26 cellular contexts compared by ENCODE assay signal in the genomic region with DNA sequence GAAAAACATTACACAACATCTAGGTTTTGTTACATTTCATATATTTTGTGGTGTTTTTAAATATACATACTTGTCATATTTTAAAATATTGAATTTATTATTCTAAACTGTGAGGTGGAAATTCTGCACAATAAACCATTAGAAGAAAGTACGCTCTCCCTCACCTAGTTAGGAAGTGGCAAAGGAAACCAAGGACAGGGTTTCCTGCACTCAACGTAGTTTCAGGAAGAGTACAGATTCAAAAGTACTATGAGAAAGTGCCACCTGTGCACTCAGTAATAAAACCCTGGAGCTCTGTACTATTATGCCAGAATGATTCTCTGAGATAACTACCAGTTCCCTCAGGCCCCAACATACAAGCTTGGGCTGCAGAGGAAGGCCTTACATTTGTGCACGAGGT. TPM values are rescaled to one million over a fixed set of nuclear protein-coding genes. Genes with fewer than 3 reads are reported as not detected.
"Had no signal": no experiment of that assay in that cellular context is flagged by ENCODE, and none has a peak within 500 bp of the region (broad histone marks: within the 10 kb centered on the region; RNA-seq: fewer than 3 reads in every experiment).

No MANE protein-coding gene starts in this region.

- H3K4me1 ChIP-seq: body of pancreas, esophagus muscularis mucosa, gastroesophageal sphincter had no signal

- H3K9me3 ChIP-seq: esophagus muscularis mucosa had no signal

- DNase-seq: activated CD4-positive, alpha-beta memory T cell treated with anti-CD3 and anti-CD28 coated beads, Interleukin-2, amount 10 ng/mL, durations not matched to agents 7 days and 5 days; activated CD4-positive, alpha-beta T cell treated with anti-CD3 and anti-CD28 coated beads for 1 hour; activated CD4-positive, alpha-beta T cell treated with anti-CD3 and anti-CD28 coated beads for 4 hours; activated CD4-positive, alpha-beta T cell treated with anti-CD3 and anti-CD28 coated beads, Interleukin-2, amount 10 ng/mL, durations not matched to agents 7 days and 5 days; activated CD4-positive, alpha-beta T cell treated with anti-CD3 and anti-CD28 coated beads, Interleukin-2, amount 50 U/mL, for 4 hours; activated CD8-positive, alpha-beta memory T cell treated with anti-CD3 and anti-CD28 coated beads, Interleukin-2, amount 50 U/mL, for 48 hours; activated gamma-delta T cell; activated naive CD4-positive, alpha-beta T cell; activated naive CD4-positive, alpha-beta T cell treated with anti-CD3 and anti-CD28 coated beads, Interleukin-2, amount 10 ng/mL, durations not matched to agents 7 days and 5 days; activated naive CD8-positive, alpha-beta T cell treated with anti-CD3 and anti-CD28 coated beads, Interleukin-2, amount 10 ng/mL, durations not matched to agents 7 days and 5 days; activated T-cell treated with anti-CD3 and anti-CD28 coated beads for 4 hours; activated T-cell treated with anti-CD3 and anti-CD28 coated beads, Interleukin-2, amount 50 U/mL, for 24 hours; activated T-cell treated with anti-CD3 and anti-CD28 coated beads, Interleukin-2, amount 50 U/mL, for 72 hours; body of pancreas; caudate nucleus; cortex of kidney; dermis blood vessel endothelial cell; effector CD4-positive, alpha-beta T cell; effector memory CD8-positive, alpha-beta T cell; foreskin melanocyte; T-helper 2 cell had no signal

- H3K36me3 ChIP-seq: esophagus muscularis mucosa had no signal

- H3K4me3 ChIP-seq: body of pancreas, esophagus muscularis mucosa, gastroesophageal sphincter had no signal

- H3K27ac ChIP-seq: body of pancreas, esophagus muscularis mucosa, gastroesophageal sphincter, VCaP had no signal

- H3K27me3 ChIP-seq: body of pancreas, esophagus muscularis mucosa, gastroesophageal sphincter had no signal

- ATAC-seq: activated naive CD4-positive, alpha-beta T cell treated with anti-CD3 and anti-CD28 coated beads, Interleukin-2, amount 50 U/mL, for 72 hours; activated T-cell treated with anti-CD3 and anti-CD28 coated beads, Interleukin-2, amount 50 U/mL, for 72 hours; body of pancreas; effector memory CD8-positive, alpha-beta T cell; gastroesophageal sphincter; WTC11 had no signal

RNA-seq across cellular contexts. Expression of a gene that starts 54.6 kb away (rescaled TPM):
- total RNA-seq: activated CD4-positive, alpha-beta memory T cell treated with anti-CD3 and anti-CD28 coated beads, Interleukin-2, amount 10 ng/mL, durations not matched to agents 7 days and 5 days; activated CD4-positive, alpha-beta T cell treated with anti-CD3 and anti-CD28 coated beads, Interleukin-2, amount 10 ng/mL, durations not matched to agents 7 days and 5 days; activated naive CD4-positive, alpha-beta T cell treated with anti-CD3 and anti-CD28 coated beads, Interleukin-2, amount 50 U/mL, for 72 hours; activated naive CD8-positive, alpha-beta T cell treated with anti-CD3 and anti-CD28 coated beads, Interleukin-2, amount 10 ng/mL, durations not matched to agents 7 days and 5 days; activated T-cell treated with anti-CD3 and anti-CD28 coated beads, Interleukin-2, amount 50 U/mL, for 72 hours had no signal
